8 cellular contexts compared by ENCODE assay signal in genomic region chr10:323651-324293, GRCh38.
DNase-seq lines count a peak whose midpoint lies in the region; ATAC-seq and TF ChIP-seq lines count a peak whose summit lies in the region.

No MANE protein-coding gene starts in this region.

- no peak for TF ChIP-seq CTCF in adrenal gland (IDR thresholded peaks at IDR 0.05)

- no peaks in the 10 kb centered on the region for H3K27me3 ChIP-seq in adrenal gland

- H3K36me3 ChIP-seq in adrenal gland (replicated peaks in 1 of 2) = peaks cover 0 to 27% of the 10 kb centered on the region in 2 donors

- WGBS in adrenal gland, 4 donors = 53 to 66% (median 59%) methylated on average over 15 of the region's 15 CpGs

- no peaks in the 10 kb centered on the region for H3K9me3 ChIP-seq in adrenal gland (replicated peaks in 1 of 3)

- ATAC-seq in GM18517 (IDR thresholded peaks at IDR 0.05; ENCODE audit: unreplicated experiment) = peak; percentile 95
- ATAC-seq in HG02884 (IDR thresholded peaks at IDR 0.05; ENCODE audit: unreplicated experiment) = peak; percentile 99

- DNase-seq in adrenal gland (peak in 6 of 7 donors; percentile 51 to 83 (median 76)), inferior parietal cortex (ENCODE audit: extremely low spot score) (peak; percentile 40), NK-92 (lab: John Stamatoyannopoulos, UW; ENCODE audit: unreplicated experiment) (no peak)
- peak; percentile 14 to 37 for DNase-seq in stimulated activated CD4-positive, alpha-beta T cell treated with anti-CD3 and anti-CD28 coated beads, Interleukin-4, amount 100 ng/mL, for 4 hours
- DNase-seq in NK-92 treated with Interleukin-12 subunit alpha and Interleukin-12 subunit beta, amount 100 ng/mL, for 24 hours (lab: John Stamatoyannopoulos, UW) = no peak

- H3K27ac ChIP-seq in adrenal gland = peak overlapping the region in 1 of 5 donors; percentile 35

- no peaks in the 10 kb centered on the region for H3K4me1 ChIP-seq in adrenal gland (replicated peaks in 1 of 2)

- no peak overlapping the region for H3K4me3 ChIP-seq in adrenal gland

- TF ChIP-seq POLR2A in adrenal gland (IDR thresholded peaks at IDR 0.05) = no peak

- intact Hi-C loops in adrenal gland (cut with DNase I) = no loop called here

TF ChIP-seq in PFSK-1, 5 proteins besides CTCF, POLR2A, EP300 and RAD21:
- TF ChIP-seq SIN3A (IDR thresholded peaks at IDR 0.05; ENCODE audit: borderline replicate concordance, insufficient read depth, low read length) (no peak), POLR2AphosphoS5 (IDR thresholded peaks at IDR 0.05; ENCODE audit: low read depth, low read length) (peak; percentile 21; the same call in 1 of the 2 replicates), FOXP2 (optimal IDR thresholded peaks at IDR 0.05; ENCODE audit: borderline replicate concordance, extremely low read depth, extremely low read length, insufficient read depth) (peak; percentile 41)

Comparison
In these comparisons a context has a peak if more than half of its experiments do, and no peak if none do; other contexts are left out.
1. DNase-seq: peak in adrenal gland (6 of 7), inferior parietal cortex (single experiment) and stimulated activated CD4-positive, alpha-beta T cell treated with anti-CD3 and anti-CD28 coated beads, Interleukin-4, amount 100 ng/mL, for 4 hours (2 of 2); none in NK-92 treated with Interleukin-12 subunit alpha and Interleukin-12 subunit beta, amount 100 ng/mL, for 24 hours (single experiment) and NK-92 (single experiment).